9 cellular contexts compared by ENCODE assay signal in genomic region chrX:106484233-106484632, GRCh38.
A peak's percentile ranks its signal among the peaks of the same experiment; 100 is the strongest.
DNase-seq lines count a peak whose midpoint lies in the region; ATAC-seq and TF ChIP-seq lines count a peak whose summit lies in the region.
"Had no signal": no experiment of that assay in that cellular context is flagged by ENCODE, and none has a peak within 500 bp of the region (broad histone marks: within the 10 kb centered on the region; RNA-seq: fewer than 3 reads in every experiment).

No MANE protein-coding gene starts in this region.

- CTCF ChIA-PET in CD8-positive, alpha-beta memory T cell (lab: Charles Lee): no interaction called here

- no peaks in the 10 kb centered on the region for H3K9me3 ChIP-seq in CD8-positive, alpha-beta memory T cell (ENCODE audit: low read length)
- H3K9me3 ChIP-seq in psoas muscle: no peaks in the 10 kb centered on the region
- H3K9me3 ChIP-seq: pancreas had no signal

- POLR2A ChIA-PET in CD8-positive, alpha-beta memory T cell (lab: Charles Lee): no interaction called here

- H3K27me3 Mint-ChIP-seq in CD8-positive, alpha-beta memory T cell: no peaks in the 10 kb centered on the region
- H3K27me3 Mint-ChIP-seq in endothelial cell (ENCODE audit: unreplicated experiment): no peaks in the 10 kb centered on the region

- H3K9me3 Mint-ChIP-seq in CD8-positive, alpha-beta memory T cell: no peaks in the 10 kb centered on the region
- no peaks in the 10 kb centered on the region for H3K9me3 Mint-ChIP-seq in endothelial cell (ENCODE audit: unreplicated experiment)

- no peak for TF ChIP-seq CTCF in endothelial cell (IDR thresholded peaks at IDR 0.05; ENCODE audit: unreplicated experiment)
- no peak for TF ChIP-seq CTCF in psoas muscle (IDR thresholded peaks at IDR 0.05)

- H3K27me3 ChIP-seq in CD8-positive, alpha-beta memory T cell (ENCODE audit: insufficient read depth, low read length, poor library complexity, severe bottlenecking): no peaks in the 10 kb centered on the region
- no peaks in the 10 kb centered on the region for H3K27me3 ChIP-seq in psoas muscle (ENCODE audit: insufficient read depth in 3 of 3, low read length in 2 of 3)

- no peaks in the 10 kb centered on the region for H3K4me1 ChIP-seq in CD8-positive, alpha-beta memory T cell (ENCODE audit: insufficient read depth, low read length)
- no peaks in the 10 kb centered on the region for H3K4me1 ChIP-seq in psoas muscle
- H3K4me1 ChIP-seq: pancreas had no signal

- no peak overlapping the region for H3K27ac ChIP-seq in CD8-positive, alpha-beta memory T cell (ENCODE audit: low read depth, low read length)
- no peak overlapping the region for H3K27ac ChIP-seq in psoas muscle
- H3K27ac ChIP-seq: pancreas had no signal

- ATAC-seq in GM19324 (IDR thresholded peaks at IDR 0.05; ENCODE audit: low FRiP score, unreplicated experiment) (peak; percentile 95), HG03097 (IDR thresholded peaks at IDR 0.05; ENCODE audit: low FRiP score, unreplicated experiment) (peak; percentile 97), psoas muscle (no peak)

- no peaks in the 10 kb centered on the region for H3K36me3 ChIP-seq in CD8-positive, alpha-beta memory T cell (ENCODE audit: insufficient read depth, low read length)
- no peaks in the 10 kb centered on the region for H3K36me3 ChIP-seq in psoas muscle (ENCODE audit: insufficient read depth in 1 of 2, low read depth in 1 of 2)
- H3K36me3 ChIP-seq: pancreas had no signal

- DNase-seq in CD8-positive, alpha-beta memory T cell: peak in 1 of 5 donors; percentile 10
- DNase-seq in activated naive CD4-positive, alpha-beta T cell treated with anti-CD3 and anti-CD28 coated beads, Interleukin-2, amount 50 U/mL, for 16 hours: peak; percentile 9
- DNase-seq in activated CD4-positive, CD25-positive, alpha-beta regulatory T cell treated with anti-CD3 and anti-CD28 coated beads, Interleukin-2, amount 50 U/mL, for 72 hours: no peak
- DNase-seq in UCSD-AML1 (lab: John Stamatoyannopoulos, UW; ENCODE audit: unreplicated experiment): no peak
- no peak for DNase-seq in endothelial cell (ENCODE audit: low spot score)
- no peak for DNase-seq in psoas muscle
- DNase-seq: pancreas had no signal

- WGBS in psoas muscle, 3 donors: 67 to 79% (median 77%) methylated on average over 5 of the region's 5 CpGs

- intact Hi-C loops in psoas muscle (cut with DNase I): loop anchor here (5.0 to 10.0 kb wide), 4 partner anchors 128 to 311 kb away; partner anchors contain the start of gene RADX (in 2 of the 2)

- peak overlapping the region; percentile 65 to 95 (median 89) for H3K27ac Mint-ChIP-seq in CD8-positive, alpha-beta memory T cell
- H3K27ac Mint-ChIP-seq in endothelial cell (ENCODE audit: unreplicated experiment): no peak overlapping the region

- H3K4me3 Mint-ChIP-seq in CD8-positive, alpha-beta memory T cell: peak overlapping the region; percentile 62 to 82 (median 76)
- H3K4me3 Mint-ChIP-seq in endothelial cell (ENCODE audit: unreplicated experiment): no peak overlapping the region

- no peaks in the 10 kb centered on the region for H3K36me3 Mint-ChIP-seq in CD8-positive, alpha-beta memory T cell
- H3K36me3 Mint-ChIP-seq in endothelial cell (ENCODE audit: low read depth, unreplicated experiment): no peaks in the 10 kb centered on the region

- H3K4me3 ChIP-seq in CD8-positive, alpha-beta memory T cell (ENCODE audit: low read length): peak overlapping the region; percentile 24
- H3K4me3 ChIP-seq in psoas muscle: no peak overlapping the region
- H3K4me3 ChIP-seq: pancreas had no signal

- peaks cover 25 to 29% (median 28%) of the 10 kb centered on the region in 3 donors for H3K4me1 Mint-ChIP-seq in CD8-positive, alpha-beta memory T cell
- no peaks in the 10 kb centered on the region for H3K4me1 Mint-ChIP-seq in endothelial cell (ENCODE audit: unreplicated experiment)

Comparison
In these comparisons a context has a peak if more than half of its experiments do, and no peak if none do; other contexts are left out.
1. ATAC-seq: peak in GM19324 (single experiment) and HG03097 (single experiment); none in psoas muscle (0 of 4).